ENCODE assay signal across 2 cellular contexts in the genomic region with DNA sequence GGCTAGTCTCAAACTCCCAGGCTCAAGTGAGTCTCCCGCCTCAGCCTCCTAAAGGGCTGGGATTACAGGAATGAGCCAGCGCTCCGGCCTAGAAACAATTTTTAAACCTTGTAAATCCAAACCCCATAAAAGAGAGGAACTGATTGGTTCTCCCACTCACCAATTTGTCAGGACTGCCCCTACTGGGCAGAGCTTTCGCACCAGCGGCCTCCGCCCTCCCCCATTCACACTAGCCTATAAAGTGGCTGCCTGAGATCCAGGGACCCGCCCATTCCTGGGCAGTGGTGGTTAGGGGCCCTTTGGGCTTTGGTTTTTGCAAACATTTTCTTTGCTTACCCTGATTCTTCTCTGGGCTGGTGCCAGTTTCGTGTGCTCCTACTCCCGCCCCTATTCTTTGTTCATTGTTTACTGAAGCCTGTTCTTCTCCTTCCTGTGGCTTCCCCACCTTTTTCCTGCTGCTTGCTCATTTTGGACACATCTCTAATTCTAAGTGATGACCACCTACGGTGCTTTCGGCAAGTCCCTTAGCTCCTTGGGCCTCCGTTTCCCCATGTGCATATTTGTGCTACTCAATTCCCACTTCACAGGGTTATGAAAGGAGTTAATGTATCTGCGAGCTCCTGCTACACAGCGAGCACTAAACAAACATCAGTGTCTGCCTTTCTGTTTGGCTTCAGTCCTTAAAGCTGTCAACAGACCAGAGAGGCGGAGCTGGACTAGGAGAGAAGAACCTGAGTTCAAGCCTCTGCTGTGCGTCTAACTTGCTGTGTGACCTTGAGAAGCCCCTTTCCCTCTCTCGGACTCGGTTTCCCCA.
TF ChIP-seq lines count a peak whose summit lies in the region.

No MANE protein-coding gene starts in this region.

TF ChIP-seq in GM23338, 12 proteins besides CTCF, POLR2A, EP300 and RAD21 (continued from another document):
- TF ChIP-seq CREB1 (CRISPR knock-in tag; IDR thresholded peaks at IDR 0.05; ENCODE audit: low read depth) = 0 out of 2 replicates have a peak, but pooled peaks have one; percentile 29

TF ChIP-seq in WTC11, 78 proteins besides CTCF, POLR2A, EP300 and RAD21 (continued from another document):
- TF ChIP-seq ELF4 (CRISPR knock-in tag; IDR thresholded peaks at IDR 0.05; ENCODE audit: low read depth) (no peak), ZNF317 (CRISPR knock-in tag; IDR thresholded peaks at IDR 0.05; ENCODE audit: borderline replicate concordance, low read depth) (no peak), NFYB (CRISPR knock-in tag; conservative IDR thresholded peaks at IDR 0.05; ENCODE audit: low read depth) (peak; percentile 59), SOX15 (CRISPR knock-in tag; IDR thresholded peaks at IDR 0.05) (no peak)
- TF ChIP-seq, protein P1, sequence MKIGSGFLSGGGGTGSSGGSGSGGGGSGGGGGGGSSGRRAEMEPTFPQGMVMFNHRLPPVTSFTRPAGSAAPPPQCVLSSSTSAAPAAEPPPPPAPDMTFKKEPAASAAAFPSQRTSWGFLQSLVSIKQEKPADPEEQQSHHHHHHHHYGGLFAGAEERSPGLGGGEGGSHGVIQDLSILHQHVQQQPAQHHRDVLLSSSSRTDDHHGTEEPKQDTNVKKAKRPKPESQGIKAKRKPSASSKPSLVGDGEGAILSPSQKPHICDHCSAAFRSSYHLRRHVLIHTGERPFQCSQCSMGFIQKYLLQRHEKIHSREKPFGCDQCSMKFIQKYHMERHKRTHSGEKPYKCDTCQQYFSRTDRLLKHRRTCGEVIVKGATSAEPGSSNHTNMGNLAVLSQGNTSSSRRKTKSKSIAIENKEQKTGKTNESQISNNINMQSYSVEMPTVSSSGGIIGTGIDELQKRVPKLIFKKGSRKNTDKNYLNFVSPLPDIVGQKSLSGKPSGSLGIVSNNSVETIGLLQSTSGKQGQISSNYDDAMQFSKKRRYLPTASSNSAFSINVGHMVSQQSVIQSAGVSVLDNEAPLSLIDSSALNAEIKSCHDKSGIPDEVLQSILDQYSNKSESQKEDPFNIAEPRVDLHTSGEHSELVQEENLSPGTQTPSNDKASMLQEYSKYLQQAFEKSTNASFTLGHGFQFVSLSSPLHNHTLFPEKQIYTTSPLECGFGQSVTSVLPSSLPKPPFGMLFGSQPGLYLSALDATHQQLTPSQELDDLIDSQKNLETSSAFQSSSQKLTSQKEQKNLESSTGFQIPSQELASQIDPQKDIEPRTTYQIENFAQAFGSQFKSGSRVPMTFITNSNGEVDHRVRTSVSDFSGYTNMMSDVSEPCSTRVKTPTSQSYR (CRISPR knock-in tag; IDR thresholded peaks at IDR 0.05) = no peak
